In genomic region chr22:36778020-36778419, GRCh38 we compare ENCODE assay signal across 16 cellular contexts. TPM values are rescaled to one million over a fixed set of nuclear protein-coding genes. Genes with fewer than 3 reads are reported as not detected.
"Had no signal": no experiment of that assay in that cellular context is flagged by ENCODE, and none has a peak within 500 bp of the region (broad histone marks: within the 10 kb centered on the region; RNA-seq: fewer than 3 reads in every experiment).

No MANE protein-coding gene starts in this region.

- H3K9ac ChIP-seq: SK-N-SH had no signal

- H3K27ac Mint-ChIP-seq: progenitor cell of endocrine pancreas had no signal

- DNase-seq: activated CD4-positive, CD25-positive, alpha-beta regulatory T cell treated with anti-CD3 and anti-CD28 coated beads, Interleukin-2, amount 50 U/mL, for 72 hours; activated gamma-delta T cell treated with Interleukin-2 at 50 U/mL for 16 hours; anterior cingulate cortex; esophagus squamous epithelium; foreskin fibroblast; glutamatergic neuron; nucleus accumbens; right cardiac atrium; SK-N-SH; small intestine; transverse colon had no signal

- ATAC-seq: right cardiac atrium had no signal

- H3K4me2 ChIP-seq: SK-N-SH had no signal

- H3K36me3 ChIP-seq: esophagus squamous epithelium, transverse colon had no signal

- FAIRE-seq: bronchial epithelial cell, small intestine had no signal

- H3K9me3 ChIP-seq: esophagus squamous epithelium, SK-N-SH, transverse colon had no signal

- H3K27ac ChIP-seq: esophagus squamous epithelium, transverse colon had no signal

- H3K4me3 ChIP-seq: esophagus squamous epithelium, transverse colon had no signal

RNA-seq across cellular contexts. Expression of gene PVALB, which starts 38.8 kb away (rescaled TPM):
- total RNA-seq: bronchial epithelial cell; esophagus squamous epithelium; lower leg skin; progenitor cell of endocrine pancreas; right cardiac atrium; subcutaneous adipose tissue; T-helper 1 cell treated with Interleukin-12 subunit alpha and Interleukin-12 subunit beta and Interleukin-4 antibody, amounts not matched to agents 30 ng/mL and 1 ng/mL, for 36 hours had no signal
- polyA plus RNA-seq: right cardiac atrium, SK-N-SH, small intestine had no signal
